In the genomic region with DNA sequence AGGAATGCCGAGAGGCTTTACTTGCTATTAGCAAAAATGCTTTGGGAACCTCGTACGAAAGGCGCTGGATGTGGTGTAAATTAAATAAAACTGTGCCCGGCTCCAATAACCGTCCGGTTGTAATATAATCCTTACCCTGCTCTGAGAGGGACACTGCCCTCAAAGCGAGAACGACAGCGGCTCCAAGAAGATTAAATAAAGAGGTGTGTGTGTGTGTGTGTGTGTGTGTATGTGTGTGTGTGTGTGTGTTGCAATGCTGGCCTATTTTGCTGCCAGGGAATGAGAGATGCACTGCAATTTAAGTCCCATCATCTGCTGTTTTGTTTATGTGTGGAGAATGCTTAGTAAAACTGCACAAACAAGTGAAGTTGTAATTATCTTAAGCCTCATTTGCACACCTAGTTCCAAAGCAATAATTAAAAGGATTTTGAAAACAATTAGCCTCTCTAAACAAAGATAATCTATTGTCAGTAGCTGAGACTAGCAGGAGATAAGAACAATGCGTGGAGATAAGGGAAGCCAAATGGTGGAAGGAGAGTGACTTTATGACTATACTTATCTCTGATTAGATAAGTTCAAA, we compare ENCODE assay signal across 9 cellular contexts. TPM values are rescaled to one million over a fixed set of nuclear protein-coding genes. Genes with fewer than 3 reads are reported as not detected.
A peak's percentile ranks its signal among the peaks of the same experiment; 100 is the strongest.
DNase-seq lines count a peak whose midpoint lies in the region; ATAC-seq and TF ChIP-seq lines count a peak whose summit lies in the region.
"Had no signal": no experiment of that assay in that cellular context is flagged by ENCODE, and none has a peak within 500 bp of the region (broad histone marks: within the 10 kb centered on the region; RNA-seq: fewer than 3 reads in every experiment).

No MANE protein-coding gene starts in this region.

- intact Hi-C loops in cardiac septum (cut with DNase I) = no loop called here

- peaks cover 41% of the 10 kb centered on the region for H3K79me2 ChIP-seq in parathyroid adenoma

- peak overlapping the region; percentile 26 for H2AFZ ChIP-seq in parathyroid adenoma

- peaks cover 99% of the 10 kb centered on the region for H3K27me3 ChIP-seq in H7 (ENCODE audit: control insufficient read depth, insufficient read depth, low read length)
- H3K27me3 ChIP-seq in parathyroid adenoma (ENCODE audit: control insufficient read depth, insufficient read depth, low read length) = no peaks in the 10 kb centered on the region

- no peak for ATAC-seq in central memory CD8-positive, alpha-beta T cell (replicated peaks; ENCODE audit: extremely low read depth, poor library complexity, severe bottlenecking)
- ATAC-seq in HG02973 (IDR thresholded peaks at IDR 0.05; ENCODE audit: unreplicated experiment) (no peak), HG03025 (IDR thresholded peaks at IDR 0.05; ENCODE audit: low FRiP score, unreplicated experiment) (no peak)

- H3K36me3 Mint-ChIP-seq in central memory CD8-positive, alpha-beta T cell (ENCODE audit: insufficient read depth) = peaks cover 3% of the 10 kb centered on the region

- no peak overlapping the region for H3K27ac Mint-ChIP-seq in central memory CD8-positive, alpha-beta T cell (ENCODE audit: low read depth)

- peak; percentile 23 for DNase-seq in H7
- peak; percentile 98 for DNase-seq in NCI-H2107 treated with DMSO at 0.1 percent for 48 hours (lab: John Stamatoyannopoulos, UW; ENCODE audit: unreplicated experiment)
- DNase-seq in central memory CD8-positive, alpha-beta T cell (ENCODE audit: low spot score in 2 of 2) = no peak
- no peak for DNase-seq in cardiac septum (ENCODE audit: low spot score)
- no peak for DNase-seq in T-helper 1 cell
- DNase-seq: Kasumi-1 had no signal

- peak overlapping the region; percentile 96 for H3K27ac ChIP-seq in parathyroid adenoma

- no peak for TF ChIP-seq CTCF in parathyroid adenoma (IDR thresholded peaks at IDR 0.05)

- H3K9me3 Mint-ChIP-seq in central memory CD8-positive, alpha-beta T cell = no peaks in the 10 kb centered on the region

- H3K36me3 ChIP-seq in H7 (replicated peaks; ENCODE audit: control insufficient read depth, insufficient read depth, low read length) (no peaks in the 10 kb centered on the region), parathyroid adenoma (ENCODE audit: control insufficient read depth, insufficient read depth, low read length) (peaks cover 4% of the 10 kb centered on the region)

- peaks cover 28% of the 10 kb centered on the region for H3K4me1 Mint-ChIP-seq in central memory CD8-positive, alpha-beta T cell

- H3K9me3 ChIP-seq in parathyroid adenoma (ENCODE audit: control insufficient read depth, low read length) = no peaks in the 10 kb centered on the region

- H3K4me3 Mint-ChIP-seq in central memory CD8-positive, alpha-beta T cell = peak overlapping the region; percentile 52

- H3K27me3 Mint-ChIP-seq in central memory CD8-positive, alpha-beta T cell = peaks cover 99% of the 10 kb centered on the region

- peaks cover 11% of the 10 kb centered on the region for H3K4me1 ChIP-seq in parathyroid adenoma

- H3K9ac ChIP-seq in parathyroid adenoma = peak overlapping the region; percentile 29

- peak overlapping the region; percentile 94 for H3K4me2 ChIP-seq in parathyroid adenoma (ENCODE audit: low read length)

- H3K4me3 ChIP-seq in H7 (ENCODE audit: insufficient read depth, low read depth, low read length) (no peak overlapping the region), parathyroid adenoma (ENCODE audit: low read depth, low read length) (peak overlapping the region; percentile 87)

RNA-seq across cellular contexts. Expression of a gene that starts 1.2 kb away (rescaled TPM):
- 0.07 TPM in 1 of 2 replicates, not detected in the other for total RNA-seq in H7 (2014; rRNA removed; shearing (Covaris generic))
- 0.89 TPM for total RNA-seq in cardiac septum

Comparison
In these comparisons a context has a peak if more than half of its experiments do, and no peak if none do; other contexts are left out.
1. DNase-seq: peak in H7 (single experiment) and NCI-H2107 treated with DMSO at 0.1 percent for 48 hours (single experiment); none in central memory CD8-positive, alpha-beta T cell (0 of 2), cardiac septum (single experiment) and T-helper 1 cell (0 of 5).